17 cellular contexts compared by ENCODE assay signal in the genomic region with DNA sequence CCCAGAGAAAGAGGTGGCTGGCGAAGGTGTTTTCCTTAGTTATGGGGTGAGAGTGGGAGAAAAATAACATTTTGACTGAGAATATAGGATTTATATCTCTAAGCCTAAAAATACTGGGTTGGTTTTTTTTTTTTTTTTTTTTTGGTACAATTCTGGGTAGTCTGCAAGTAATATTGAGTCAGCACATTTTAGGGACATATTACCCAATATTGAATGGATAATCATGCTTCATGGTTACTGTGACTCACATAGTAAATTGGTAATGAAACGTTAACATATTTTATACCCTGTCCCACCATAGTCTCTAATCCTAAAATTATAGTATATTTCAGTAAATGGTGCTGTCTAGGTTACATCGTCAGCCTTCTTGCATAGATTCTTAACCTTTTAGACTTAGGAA.
DNase-seq lines count a peak whose midpoint lies in the region; FAIRE-seq and TF ChIP-seq lines count a peak whose summit lies in the region.
"Had no signal": no experiment of that assay in that cellular context is flagged by ENCODE, and none has a peak within 500 bp of the region (broad histone marks: within the 10 kb centered on the region; RNA-seq: fewer than 3 reads in every experiment).

No MANE protein-coding gene starts in this region.

- H2AFZ ChIP-seq in GM23248 (no peak overlapping the region), astrocyte (ENCODE audit: low read depth, low read length) (no peak overlapping the region)

- H3K27ac Mint-ChIP-seq in astrocyte (ENCODE audit: unreplicated experiment) = peak overlapping the region; percentile 16
- H3K27ac Mint-ChIP-seq: activated CD8-positive, alpha-beta T cell treated with anti-CD3 and anti-CD28 coated beads, Interleukin-2, amount 10 ng/mL, durations not matched to agents 7 days and 5 days; stimulated activated naive B cell treated with anti-CD40 and anti-IgM and Interleukin-4, amounts not matched to agents 10 μg/mL and 1 μg/mL and 100 μg/mL, for 72 hours had no signal

- no peaks in the 10 kb centered on the region for H3K36me3 ChIP-seq in GM23248 (ENCODE audit: low read depth)
- H3K36me3 ChIP-seq in astrocyte (ENCODE audit: insufficient read depth, low read length) = no peaks in the 10 kb centered on the region
- no peaks in the 10 kb centered on the region for H3K36me3 ChIP-seq in skeletal muscle satellite cell (ENCODE audit: insufficient read depth, low read length)

- H3K4me3 ChIP-seq in GM23248 = 0 out of 2 replicates have a peak overlapping the region, but pooled peaks have one; percentile 1
- no peak overlapping the region for H3K4me3 ChIP-seq in astrocyte (ENCODE audit: insufficient read depth, low read depth, low read length)
- no peak overlapping the region for H3K4me3 ChIP-seq in foreskin fibroblast (ENCODE audit: low read depth in 1 of 2, low read length in 2 of 2)
- H3K4me3 ChIP-seq in skeletal muscle satellite cell (ENCODE audit: low read length) = no peak overlapping the region
- H3K4me3 ChIP-seq: coronary artery had no signal

- H3K27ac ChIP-seq in GM23248 (peak overlapping the region; percentile 79), astrocyte (ENCODE audit: low read depth, low read length) (no peak overlapping the region)

- H3K9ac ChIP-seq in GM23248 = peak overlapping the region; percentile 43
- no peak overlapping the region for H3K9ac ChIP-seq in astrocyte (ENCODE audit: low read length)
- peak overlapping the region; percentile 55 for H3K9ac ChIP-seq in skeletal muscle satellite cell (ENCODE audit: low read depth, low read length)

- H3K9me3 ChIP-seq in GM23248 (ENCODE audit: low read depth) (no peaks in the 10 kb centered on the region), astrocyte (ENCODE audit: insufficient read depth, low read depth, low read length) (no peaks in the 10 kb centered on the region), skeletal muscle satellite cell (replicated peaks; ENCODE audit: low read length) (no peaks in the 10 kb centered on the region)

- H3K4me3 Mint-ChIP-seq in astrocyte (ENCODE audit: unreplicated experiment) = no peak overlapping the region
- H3K4me3 Mint-ChIP-seq: activated CD8-positive, alpha-beta T cell treated with anti-CD3 and anti-CD28 coated beads, Interleukin-2, amount 10 ng/mL, durations not matched to agents 7 days and 5 days; stimulated activated naive B cell treated with anti-CD40 and anti-IgM and Interleukin-4, amounts not matched to agents 10 μg/mL and 1 μg/mL and 100 μg/mL, for 72 hours had no signal

- no peak for TF ChIP-seq CTCF in astrocyte (IDR thresholded peaks at IDR 0.05; ENCODE audit: insufficient read depth, low read depth, low read length)
- no peak for TF ChIP-seq CTCF in foreskin fibroblast (IDR thresholded peaks at IDR 0.05; ENCODE audit: low read depth, low read length)

- no peaks in the 10 kb centered on the region for H3K9me2 ChIP-seq in GM23248 (ENCODE audit: insufficient read depth)

- H4K20me1 ChIP-seq in GM23248 (ENCODE audit: insufficient read depth) (no peaks in the 10 kb centered on the region), astrocyte (ENCODE audit: insufficient read depth, low read length) (peaks cover 4% of the 10 kb centered on the region)

- H3K27me3 Mint-ChIP-seq in astrocyte (ENCODE audit: low read depth, unreplicated experiment) = no peaks in the 10 kb centered on the region
- H3K27me3 Mint-ChIP-seq: stimulated activated naive B cell treated with anti-CD40 and anti-IgM and Interleukin-4, amounts not matched to agents 10 μg/mL and 1 μg/mL and 100 μg/mL, for 72 hours had no signal

- in situ Hi-C loops in GM23248 (cut with MboI) = no loop called here

- peaks cover 16% of the 10 kb centered on the region for H3K4me1 Mint-ChIP-seq in astrocyte (ENCODE audit: low read depth, unreplicated experiment)

- FAIRE-seq in astrocyte (lab: Jason Lieb, UNC) = no peak
- FAIRE-seq: small intestine, urothelium cell line had no signal

- no peaks in the 10 kb centered on the region for H3K27me3 ChIP-seq in GM23248 (replicated peaks; ENCODE audit: insufficient read depth)
- H3K27me3 ChIP-seq in astrocyte (ENCODE audit: insufficient read depth, low read length) = no peaks in the 10 kb centered on the region
- H3K27me3 ChIP-seq in skeletal muscle satellite cell (ENCODE audit: control insufficient read depth, insufficient read depth, low read length) = no peaks in the 10 kb centered on the region

- peak overlapping the region; percentile 29 for H3K4me2 ChIP-seq in GM23248 (ENCODE audit: unreplicated experiment)
- H3K4me2 ChIP-seq in astrocyte (ENCODE audit: low read length) = no peak overlapping the region
- peak overlapping the region; percentile 31 for H3K4me2 ChIP-seq in skeletal muscle satellite cell (ENCODE audit: low read length)

- WGBS in GM23248 (ENCODE audit: low coverage in 1 of 2, low lambda C conversion rate in 2 of 2, missing lambda C conversion rate in 2 of 2), 2 experiments = 21 to 28% methylated on average over 3 of the region's 3 CpGs

- H3K36me3 Mint-ChIP-seq in astrocyte (ENCODE audit: low read depth, unreplicated experiment) = peaks cover 16% of the 10 kb centered on the region

- DNase-seq in GM23248 (peak; percentile 77), astrocyte (ENCODE audit: low read depth) (no peak), foreskin fibroblast (peak; percentile 37 to 57), SW480 (ENCODE audit: low spot score) (no peak), GF-D8 (lab: John Stamatoyannopoulos, UW) (no peak), NK-92 (lab: John Stamatoyannopoulos, UW; ENCODE audit: unreplicated experiment) (no peak)
- DNase-seq in activated CD8-positive, alpha-beta memory T cell treated with anti-CD3 and anti-CD28 coated beads, Interleukin-2, amount 50 U/mL, for 4 hours = no peak
- DNase-seq: activated CD8-positive, alpha-beta T cell treated with anti-CD3 and anti-CD28 coated beads, Interleukin-2, amount 10 ng/mL, durations not matched to agents 7 days and 5 days; amygdala; DND-41; NCI-H1436 treated with DMSO at 0.1 percent for 48 hours; NCI-H446; small intestine; stimulated activated naive B cell treated with anti-CD40 and anti-IgM and Interleukin-4, amounts not matched to agents 10 μg/mL and 1 μg/mL and 100 μg/mL, for 72 hours had no signal

- H3K79me2 ChIP-seq in GM23248 (ENCODE audit: insufficient read depth) (peaks cover 81% of the 10 kb centered on the region), astrocyte (ENCODE audit: insufficient read depth, low read length) (no peaks in the 10 kb centered on the region)

- H3K4me1 ChIP-seq in GM23248 (ENCODE audit: insufficient read depth) (peaks cover 32% of the 10 kb centered on the region), astrocyte (ENCODE audit: insufficient read depth, low read length) (no peaks in the 10 kb centered on the region), skeletal muscle satellite cell (ENCODE audit: control insufficient read depth, insufficient read depth, low read length) (peaks cover 25% of the 10 kb centered on the region)

- peaks cover 33% of the 10 kb centered on the region for H3F3A ChIP-seq in GM23248 (ENCODE audit: insufficient read depth)

- H3K9me3 Mint-ChIP-seq in astrocyte (ENCODE audit: unreplicated experiment) = peaks cover 2% of the 10 kb centered on the region

Comparison
In these comparisons a context has a peak if more than half of its experiments do, and no peak if none do; other contexts are left out.
1. DNase-seq: peak in GM23248 (single experiment) and foreskin fibroblast (2 of 2); none in astrocyte (single experiment), SW480 (single experiment), GF-D8 (single experiment), activated CD8-positive, alpha-beta memory T cell treated with anti-CD3 and anti-CD28 coated beads, Interleukin-2, amount 50 U/mL, for 4 hours (single experiment) and NK-92 (single experiment).